ENCODE assay signal across 1 cellular context in the genomic region with DNA sequence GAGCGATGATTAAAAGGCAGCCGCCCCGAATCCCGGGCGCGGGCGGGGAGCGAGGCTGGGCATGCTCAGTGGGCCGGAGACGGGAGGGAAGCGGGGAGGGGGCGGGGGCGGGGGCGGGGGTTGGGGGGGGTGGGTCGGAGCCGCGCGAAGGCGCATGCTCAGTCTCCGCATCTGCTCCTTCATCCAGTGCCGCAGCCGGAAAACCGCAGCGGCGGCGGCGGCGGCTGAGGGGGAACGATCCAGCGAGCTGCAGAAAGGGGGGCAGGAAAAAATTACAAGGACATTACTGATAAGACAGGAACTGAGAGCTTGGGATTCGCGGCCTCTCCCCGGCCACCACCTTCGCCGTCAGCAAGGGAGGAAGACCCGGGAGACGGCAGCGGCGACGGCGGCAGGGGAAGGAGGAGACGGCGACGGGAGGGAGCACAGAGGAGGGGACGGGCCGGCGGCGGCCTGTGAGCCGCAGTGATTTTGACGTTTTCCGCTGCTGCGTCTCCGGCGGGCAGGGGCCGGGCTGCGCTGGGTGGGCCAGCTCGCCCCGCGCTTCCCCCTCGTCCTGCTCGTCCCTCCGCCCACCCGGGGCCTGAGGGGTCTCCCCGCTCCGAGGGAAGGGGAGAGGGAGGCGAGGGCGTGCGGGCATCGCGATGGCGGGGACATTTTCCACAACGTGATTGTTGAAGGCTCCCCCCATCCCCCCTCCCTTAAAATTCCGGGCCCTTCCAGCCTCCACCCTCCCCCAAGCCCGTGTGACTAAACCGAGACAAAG.
TF ChIP-seq lines count a peak whose summit lies in the region.

Gene CAMSAP2 (plus strand): TSS at position 161 of the 766 bp plus-strand sequence. CDS start 935 bp downstream, outside the sequence.

TF ChIP-seq in HepG2, 621 proteins besides CTCF, POLR2A, EP300 and RAD21 (continued from another document):
- TF ChIP-seq ZNF318 (CRISPR knock-in tag; IDR thresholded peaks at IDR 0.05), result 0 out of 2 replicates have a peak, but pooled peaks have one; percentile 35
- no peak; the same call in 1 of the 2 replicates for TF ChIP-seq MAZ (IDR thresholded peaks at IDR 0.05; ENCODE audit: borderline replicate concordance, low read depth, low read length)
- TF ChIP-seq MAZ (CRISPR knock-in tag; IDR thresholded peaks at IDR 0.05; ENCODE audit: low read depth), result peak; percentile 83
- TF ChIP-seq TBX2 (CRISPR knock-in tag; IDR thresholded peaks at IDR 0.05; ENCODE audit: borderline replicate concordance), result peak; percentile 52; the same call in 1 of the 2 replicates
- TF ChIP-seq IKZF4 (CRISPR knock-in tag; IDR thresholded peaks at IDR 0.05; ENCODE audit: borderline replicate concordance, low read depth, not compliant biosample characterization), result peak; percentile 15
